33 cellular contexts compared by ENCODE assay signal in genomic region chr6:33166811-33167210, GRCh38.
"Had no signal": no experiment of that assay in that cellular context is flagged by ENCODE, and none has a peak within 500 bp of the region (broad histone marks: within the 10 kb centered on the region; RNA-seq: fewer than 3 reads in every experiment).

No MANE protein-coding gene starts in this region.

- H3K36me3 ChIP-seq: brain microvascular endothelial cell, esophagus muscularis mucosa, heart left ventricle, lower lobe of right lung, neutrophil, pancreas, sigmoid colon, stomach, thyroid gland, upper lobe of left lung had no signal

- H3K4me3 Mint-ChIP-seq: activated CD4-positive, alpha-beta T cell treated with anti-CD3 and anti-CD28 coated beads, Interleukin-2, amount 10 ng/mL, durations not matched to agents 24 days and 14 days; activated CD8-positive, alpha-beta T cell treated with anti-CD3 and anti-CD28 coated beads for 36 hours; activated naive CD8-positive, alpha-beta T cell; activated T-cell treated with anti-CD3 and anti-CD28 coated beads, Interleukin-2, amount 50 U/mL, for 4 hours; dendritic cell treated with granulocyte-macrophage colony-stimulating factor and Interleukin-4, amounts not matched to agents 40 ng/mL and 50 ng/mL, for 4 days; nephron; stimulated activated memory B cell treated with anti-CD40 and anti-IgM and Interleukin-4, amounts not matched to agents 10 μg/mL and 1 μg/mL and 100 μg/mL, for 72 hours had no signal

- DNase-seq: activated CD4-positive, alpha-beta T cell treated with anti-CD3 and anti-CD28 coated beads, Interleukin-2, amount 10 ng/mL, durations not matched to agents 24 days and 14 days; activated CD8-positive, alpha-beta T cell treated with anti-CD3 and anti-CD28 coated beads for 36 hours; activated naive CD4-positive, alpha-beta T cell treated with Interleukin-2 at 50 U/mL for 16 hours; activated T-cell treated with anti-CD3 and anti-CD28 coated beads, Interleukin-2, amount 50 U/mL, for 4 hours; brain microvascular endothelial cell; central memory CD4-positive, alpha-beta T cell; foreskin keratinocyte; heart left ventricle; hypothalamus; kidney glomerular epithelial cell; lower lobe of right lung; mesendoderm; pancreas; psoas muscle; sigmoid colon; small intestine; stimulated activated CD4-positive, alpha-beta T cell treated with anti-CD3 and anti-CD28 coated beads, Interleukin-1b, Interleukin-23, amount 100 ng/mL, for 48 hours; stimulated activated CD4-positive, alpha-beta T cell treated with anti-CD3 and anti-CD28 coated beads, Interleukin-4, amount 100 ng/mL, for 4 hours; stimulated activated CD8-positive, alpha-beta memory T cell treated with anti-CD3 and anti-CD28 coated beads, Interleukin-4, amount 100 ng/mL, for 48 hours; stomach; thyroid gland had no signal

- FAIRE-seq: astrocyte, pancreas, small intestine had no signal

- H3K4me1 Mint-ChIP-seq: nephron had no signal

- ATAC-seq: activated CD4-positive, CD25-positive, alpha-beta regulatory T cell treated with anti-CD3 and anti-CD28 coated beads, Interleukin-2, amount 50 U/mL, for 24 hours; activated CD8-positive, alpha-beta T cell treated with anti-CD3 and anti-CD28 coated beads for 36 hours; activated T-cell treated with anti-CD3 and anti-CD28 coated beads, Interleukin-2, amount 50 U/mL, for 4 hours; foreskin keratinocyte; heart left ventricle; left lobe of liver; lower lobe of right lung; pancreas; psoas muscle; stimulated activated memory B cell treated with anti-CD40 and anti-IgM and Interleukin-4, amounts not matched to agents 10 μg/mL and 1 μg/mL and 100 μg/mL, for 72 hours had no signal

- H3K4me1 ChIP-seq: foreskin keratinocyte, pancreas had no signal

- H3K27ac Mint-ChIP-seq: activated CD4-positive, alpha-beta T cell treated with anti-CD3 and anti-CD28 coated beads, Interleukin-2, amount 10 ng/mL, durations not matched to agents 24 days and 14 days; activated CD8-positive, alpha-beta T cell treated with anti-CD3 and anti-CD28 coated beads for 36 hours; activated naive CD8-positive, alpha-beta T cell; activated T-helper 2 cell treated with anti-CD3 and anti-CD28 coated beads, Interferon-gamma antibody, Interleukin-2, Interleukin-4, amounts not matched to agents 10 μg/mL and 5 μg/mL and 100 μg/mL, durations not matched to agents 14 hours and 24 hours and 36 hours; nephron; stimulated activated memory B cell treated with anti-CD40 and anti-IgM and Interleukin-4, amounts not matched to agents 10 μg/mL and 1 μg/mL and 100 μg/mL, for 72 hours had no signal

- H3K27ac ChIP-seq: brain microvascular endothelial cell, esophagus muscularis mucosa, foreskin keratinocyte, heart left ventricle, lower lobe of right lung, neutrophil, pancreas, psoas muscle, sigmoid colon, stomach, thyroid gland, upper lobe of left lung, VCaP had no signal

- H3K9me3 ChIP-seq: esophagus muscularis mucosa, heart left ventricle, lower lobe of right lung, neutrophil, pancreas, psoas muscle, sigmoid colon, stomach, thyroid gland, upper lobe of left lung had no signal

- H3K27me3 Mint-ChIP-seq: activated CD4-positive, alpha-beta T cell treated with anti-CD3 and anti-CD28 coated beads, Interleukin-2, amount 10 ng/mL, durations not matched to agents 24 days and 14 days; activated naive CD8-positive, alpha-beta T cell had no signal

- H3K36me3 Mint-ChIP-seq: activated naive CD8-positive, alpha-beta T cell; stimulated activated memory B cell treated with anti-CD40 and anti-IgM and Interleukin-4, amounts not matched to agents 10 μg/mL and 1 μg/mL and 100 μg/mL, for 72 hours had no signal

- H3K9me3 Mint-ChIP-seq: activated CD4-positive, alpha-beta T cell treated with anti-CD3 and anti-CD28 coated beads, Interleukin-2, amount 10 ng/mL, durations not matched to agents 24 days and 14 days; activated CD8-positive, alpha-beta T cell treated with anti-CD3 and anti-CD28 coated beads for 36 hours; activated T-cell treated with anti-CD3 and anti-CD28 coated beads, Interleukin-2, amount 50 U/mL, for 4 hours; activated T-helper 2 cell treated with anti-CD3 and anti-CD28 coated beads, Interferon-gamma antibody, Interleukin-2, Interleukin-4, amounts not matched to agents 10 μg/mL and 5 μg/mL and 100 μg/mL, durations not matched to agents 14 hours and 24 hours and 36 hours; dendritic cell treated with granulocyte-macrophage colony-stimulating factor and Interleukin-4, amounts not matched to agents 40 ng/mL and 50 ng/mL, for 4 days; nephron; stimulated activated memory B cell treated with anti-CD40 and anti-IgM and Interleukin-4, amounts not matched to agents 10 μg/mL and 1 μg/mL and 100 μg/mL, for 72 hours had no signal

- H3K27me3 ChIP-seq: brain microvascular endothelial cell, foreskin keratinocyte, heart left ventricle, pancreas, sigmoid colon, thyroid gland, upper lobe of left lung had no signal

- H3K4me3 ChIP-seq: esophagus muscularis mucosa, heart left ventricle, lower lobe of right lung, pancreas, psoas muscle, sigmoid colon, stomach, thyroid gland, upper lobe of left lung had no signal
